Comparison of ENCODE assay signal across 24 cellular contexts in the genomic region with DNA sequence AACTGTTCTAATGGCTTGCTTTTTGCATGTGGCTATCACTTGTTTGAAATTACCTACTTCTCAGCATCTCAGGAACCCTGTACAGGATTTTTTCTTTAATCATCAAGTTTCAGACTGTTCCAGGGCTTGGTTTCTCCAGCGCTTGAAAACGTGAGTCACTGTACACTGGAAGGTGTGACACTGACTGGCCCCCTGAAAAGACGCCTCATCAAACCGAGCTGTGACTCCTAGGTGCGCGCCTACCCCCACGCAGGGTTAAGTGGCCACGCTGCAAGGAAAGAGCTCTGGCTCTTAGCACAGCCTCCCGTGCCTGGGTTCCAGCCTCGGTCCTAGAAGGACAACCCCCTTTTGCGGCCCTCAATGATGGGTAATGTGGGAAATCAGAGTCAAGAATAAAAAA.
"Had no signal": no experiment of that assay in that cellular context is flagged by ENCODE, and none has a peak within 500 bp of the region (broad histone marks: within the 10 kb centered on the region; RNA-seq: fewer than 3 reads in every experiment).

No MANE protein-coding gene starts in this region.

- DNase-seq: activated B cell treated with CpG ODN at 0.5 μM for 24 hours; activated CD4-positive, alpha-beta T cell treated with anti-CD3 and anti-CD28 coated beads for 4 hours; activated CD8-positive, alpha-beta memory T cell treated with anti-CD3 and anti-CD28 coated beads, Interleukin-2, amount 10 ng/mL, durations not matched to agents 7 days and 5 days; activated CD8-positive, alpha-beta T cell treated with anti-CD3 and anti-CD28 coated beads for 36 hours; activated gamma-delta T cell treated with Interleukin-2 at 50 U/mL for 16 hours; activated T-cell treated with anti-CD3 and anti-CD28 coated beads, Interleukin-2, amount 50 U/mL, for 1 hour; adrenal gland; central memory CD4-positive, alpha-beta T cell; dermis blood vessel endothelial cell; effector CD8-positive, alpha-beta T cell; foreskin fibroblast; immature natural killer cell; left ventricle myocardium inferior; naive thymus-derived CD8-positive, alpha-beta T cell; spleen; substantia nigra; T-helper 17 cell; thyroid gland had no signal

- H3K27me3 Mint-ChIP-seq: activated CD8-positive, alpha-beta memory T cell treated with anti-CD3 and anti-CD28 coated beads, Interleukin-2, amount 10 ng/mL, durations not matched to agents 7 days and 5 days; activated naive CD4-positive, alpha-beta T cell treated with anti-CD3 and anti-CD28 coated beads, Interleukin-2, amount 50 U/mL, for 24 hours; stimulated activated memory B cell treated with anti-CD40 and anti-IgM and Interleukin-4, amounts not matched to agents 10 μg/mL and 1 μg/mL and 100 μg/mL, for 72 hours had no signal

- H3K9me3 ChIP-seq: adrenal gland, ascending aorta, left ventricle myocardium inferior, spleen, thyroid gland had no signal

- ATAC-seq: activated CD8-positive, alpha-beta memory T cell treated with anti-CD3 and anti-CD28 coated beads, Interleukin-2, amount 10 ng/mL, durations not matched to agents 7 days and 5 days; activated CD8-positive, alpha-beta T cell treated with anti-CD3 and anti-CD28 coated beads for 36 hours; naive thymus-derived CD8-positive, alpha-beta T cell; stimulated activated memory B cell treated with anti-CD40 and anti-IgM and Interleukin-4, amounts not matched to agents 10 μg/mL and 1 μg/mL and 100 μg/mL, for 72 hours; T-helper 17 cell had no signal

- H3K36me3 Mint-ChIP-seq: activated CD8-positive, alpha-beta memory T cell treated with anti-CD3 and anti-CD28 coated beads, Interleukin-2, amount 10 ng/mL, durations not matched to agents 7 days and 5 days; activated naive CD4-positive, alpha-beta T cell treated with anti-CD3 and anti-CD28 coated beads, Interleukin-2, amount 50 U/mL, for 24 hours; immature natural killer cell; mesothelial cell of epicardium; naive thymus-derived CD8-positive, alpha-beta T cell; stimulated activated memory B cell treated with anti-CD40 and anti-IgM and Interleukin-4, amounts not matched to agents 10 μg/mL and 1 μg/mL and 100 μg/mL, for 72 hours had no signal

- H3K4me1 Mint-ChIP-seq: activated B cell treated with CpG ODN at 0.5 μM for 24 hours; activated CD8-positive, alpha-beta memory T cell treated with anti-CD3 and anti-CD28 coated beads, Interleukin-2, amount 10 ng/mL, durations not matched to agents 7 days and 5 days; activated naive CD4-positive, alpha-beta T cell treated with anti-CD3 and anti-CD28 coated beads, Interleukin-2, amount 50 U/mL, for 24 hours; immature natural killer cell; naive thymus-derived CD8-positive, alpha-beta T cell; stimulated activated memory B cell treated with anti-CD40 and anti-IgM and Interleukin-4, amounts not matched to agents 10 μg/mL and 1 μg/mL and 100 μg/mL, for 72 hours; T-helper 17 cell had no signal

- H3K4me3 Mint-ChIP-seq: activated B cell treated with CpG ODN at 0.5 μM for 24 hours; activated CD8-positive, alpha-beta memory T cell treated with anti-CD3 and anti-CD28 coated beads, Interleukin-2, amount 10 ng/mL, durations not matched to agents 7 days and 5 days; activated CD8-positive, alpha-beta T cell treated with anti-CD3 and anti-CD28 coated beads for 36 hours; activated naive CD4-positive, alpha-beta T cell treated with anti-CD3 and anti-CD28 coated beads, Interleukin-2, amount 50 U/mL, for 24 hours; immature natural killer cell; mesothelial cell of epicardium; naive thymus-derived CD8-positive, alpha-beta T cell; stimulated activated memory B cell treated with anti-CD40 and anti-IgM and Interleukin-4, amounts not matched to agents 10 μg/mL and 1 μg/mL and 100 μg/mL, for 72 hours; T-helper 17 cell had no signal

- H3K27ac ChIP-seq: adrenal gland, ascending aorta, hepatocyte, left ventricle myocardium inferior, spleen, thyroid gland had no signal

- H3K36me3 ChIP-seq: adrenal gland, ascending aorta, spleen, thyroid gland had no signal

- H3K27ac Mint-ChIP-seq: activated B cell treated with CpG ODN at 0.5 μM for 24 hours; activated CD8-positive, alpha-beta memory T cell treated with anti-CD3 and anti-CD28 coated beads, Interleukin-2, amount 10 ng/mL, durations not matched to agents 7 days and 5 days; activated CD8-positive, alpha-beta T cell treated with anti-CD3 and anti-CD28 coated beads for 36 hours; activated naive CD4-positive, alpha-beta T cell treated with anti-CD3 and anti-CD28 coated beads, Interleukin-2, amount 50 U/mL, for 24 hours; immature natural killer cell; mesothelial cell of epicardium; naive thymus-derived CD8-positive, alpha-beta T cell; progenitor cell of endocrine pancreas; stimulated activated memory B cell treated with anti-CD40 and anti-IgM and Interleukin-4, amounts not matched to agents 10 μg/mL and 1 μg/mL and 100 μg/mL, for 72 hours; T-helper 17 cell had no signal

- H3K4me2 ChIP-seq: hepatocyte had no signal

- H3K27me3 ChIP-seq: adrenal gland, ascending aorta, spleen, thyroid gland had no signal

- H3K4me1 ChIP-seq: adrenal gland, ascending aorta, spleen, thyroid gland had no signal

- H3K4me3 ChIP-seq: adrenal gland, ascending aorta, hepatocyte, left ventricle myocardium inferior, spleen, thyroid gland had no signal

- H3K9me3 Mint-ChIP-seq: activated B cell treated with CpG ODN at 0.5 μM for 24 hours; activated CD8-positive, alpha-beta T cell treated with anti-CD3 and anti-CD28 coated beads for 36 hours; activated naive CD4-positive, alpha-beta T cell treated with anti-CD3 and anti-CD28 coated beads, Interleukin-2, amount 50 U/mL, for 24 hours; immature natural killer cell; mesothelial cell of epicardium; naive thymus-derived CD8-positive, alpha-beta T cell; stimulated activated memory B cell treated with anti-CD40 and anti-IgM and Interleukin-4, amounts not matched to agents 10 μg/mL and 1 μg/mL and 100 μg/mL, for 72 hours had no signal
